ENCODE assay signal across 37 cellular contexts in the genomic region with DNA sequence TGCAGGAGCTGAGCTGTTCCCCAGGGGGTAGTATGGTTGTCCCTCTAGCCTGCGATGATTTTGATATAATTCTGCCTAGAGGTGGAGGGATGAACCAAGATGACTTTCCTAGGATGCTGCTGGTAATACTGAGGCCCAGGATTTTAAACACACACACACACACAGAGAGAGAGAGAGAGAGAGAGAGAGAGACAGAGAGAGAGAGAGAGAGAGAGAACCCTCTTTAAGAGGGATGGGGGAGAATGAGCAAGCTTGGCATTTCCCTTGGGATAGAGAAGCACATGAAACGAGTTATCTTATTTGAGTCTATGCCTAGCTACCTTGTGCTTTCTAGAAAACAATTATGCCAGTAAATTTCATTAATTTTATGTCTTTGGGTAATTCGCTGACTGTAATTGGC.
"Had no signal": no experiment of that assay in that cellular context is flagged by ENCODE, and none has a peak within 500 bp of the region (broad histone marks: within the 10 kb centered on the region; RNA-seq: fewer than 3 reads in every experiment).

No MANE protein-coding gene starts in this region.

- H3K27ac ChIP-seq: adrenal gland, cardiac muscle cell, VCaP had no signal

- H3K27me3 Mint-ChIP-seq: activated naive CD8-positive, alpha-beta T cell treated with anti-CD3 and anti-CD28 coated beads for 36 hours had no signal

- H3K4me1 Mint-ChIP-seq: activated CD4-positive, alpha-beta memory T cell treated with anti-CD3 and anti-CD28 coated beads, Interleukin-2, amount 10 ng/mL, durations not matched to agents 7 days and 5 days; activated CD4-positive, alpha-beta T cell treated with anti-CD3 and anti-CD28 coated beads, Interleukin-2, amount 10 ng/mL, durations not matched to agents 24 days and 14 days; activated T-helper 17 cell treated with anti-CD3 and anti-CD28 coated beads, Interleukin-2, amount 50 U/mL, for 72 hours; central memory CD8-positive, alpha-beta T cell had no signal

- DNase-seq: activated B cell treated with CpG ODN at 0.5 μM for 24 hours; activated CD4-positive, alpha-beta memory T cell treated with anti-CD3 and anti-CD28 coated beads, Interleukin-2, amount 10 ng/mL, durations not matched to agents 7 days and 5 days; activated CD4-positive, alpha-beta T cell treated with anti-CD3 and anti-CD28 coated beads for 4 hours; activated CD4-positive, alpha-beta T cell treated with anti-CD3 and anti-CD28 coated beads, Interleukin-2, amount 10 ng/mL, durations not matched to agents 24 days and 14 days; activated CD4-positive, alpha-beta T cell treated with anti-CD3 and anti-CD28 coated beads, Interleukin-2, amount 50 U/mL, for 1 hour; activated CD4-positive, alpha-beta T cell treated with anti-CD3 and anti-CD28 coated beads, Interleukin-2, amount 50 U/mL, for 48 hours; activated CD4-positive, CD25-positive, alpha-beta regulatory T cell treated with anti-CD3 and anti-CD28 coated beads, Interleukin-2, amount 50 U/mL, for 72 hours; activated CD8-positive, alpha-beta memory T cell treated with anti-CD3 and anti-CD28 coated beads, Interleukin-2, amount 50 U/mL, for 4 hours; activated effector memory CD4-positive, alpha-beta T cell treated with anti-CD3 and anti-CD28 coated beads, Interleukin-2, amount 50 U/mL, for 16 hours; activated gamma-delta T cell treated with Interleukin-2 at 50 U/mL for 16 hours; activated naive CD4-positive, alpha-beta T cell; activated naive CD4-positive, alpha-beta T cell treated with anti-CD3 and anti-CD28 coated beads for 36 hours; activated naive CD4-positive, alpha-beta T cell treated with anti-CD3 and anti-CD28 coated beads, Interleukin-2, amount 50 U/mL, for 16 hours; activated naive CD8-positive, alpha-beta T cell treated with anti-CD3 and anti-CD28 coated beads for 36 hours; activated T-cell treated with anti-CD3 and anti-CD28 coated beads for 4 hours; activated T-cell treated with anti-CD3 and anti-CD28 coated beads, Interleukin-2, amount 50 U/mL, for 1 hour; activated T-cell treated with anti-CD3 and anti-CD28 coated beads, Interleukin-2, amount 50 U/mL, for 4 hours; activated T-cell treated with anti-CD3 and anti-CD28 coated beads, Interleukin-2, amount 50 U/mL, for 72 hours; adrenal gland; amniotic stem cell; aorta; caudate nucleus; cerebellar nuclear complex; T-helper 1 cell; T-helper 2 cell; T-helper 9 cell had no signal

- H3K9me3 ChIP-seq: adrenal gland had no signal

- H3K4me3 Mint-ChIP-seq: activated B cell treated with CpG ODN at 0.5 μM for 24 hours; activated CD4-positive, alpha-beta memory T cell treated with anti-CD3 and anti-CD28 coated beads, Interleukin-2, amount 10 ng/mL, durations not matched to agents 7 days and 5 days; activated CD4-positive, alpha-beta T cell treated with anti-CD3 and anti-CD28 coated beads, Interleukin-2, amount 10 ng/mL, durations not matched to agents 24 days and 14 days; activated naive CD4-positive, alpha-beta T cell treated with anti-CD3 and anti-CD28 coated beads for 36 hours; activated naive CD8-positive, alpha-beta T cell treated with anti-CD3 and anti-CD28 coated beads for 36 hours; activated T-cell treated with anti-CD3 and anti-CD28 coated beads, Interleukin-2, amount 50 U/mL, for 4 hours; activated T-cell treated with anti-CD3 and anti-CD28 coated beads, Interleukin-2, amount 50 U/mL, for 72 hours; activated T-helper 1 cell treated with anti-CD3 and anti-CD28 coated beads, Interleukin-12 subunit alpha, Interleukin-12 subunit beta, Interleukin-2, Interleukin-4 antibody, amounts not matched to agents 30 ng/mL and 10 ng/mL and 1 ng/mL, durations not matched to agents 14 hours and 24 hours and 36 hours; activated T-helper 17 cell treated with anti-CD3 and anti-CD28 coated beads, Interleukin-2, amount 50 U/mL, for 72 hours; brain; central memory CD8-positive, alpha-beta T cell; T-helper 1 cell treated with Interleukin-12 subunit alpha and Interleukin-12 subunit beta and Interleukin-4 antibody, amounts not matched to agents 30 μg/mL and 1 μg/mL, for 36 hours; T-helper 2 cell treated with Interferon-gamma antibody and Interleukin-4, amounts not matched to agents 5 μg/mL and 100 μg/mL, for 36 hours had no signal

- H3K36me3 ChIP-seq: adrenal gland, cardiac muscle cell had no signal

- H3K27ac Mint-ChIP-seq: activated B cell treated with CpG ODN at 0.5 μM for 24 hours; activated CD4-positive, alpha-beta memory T cell treated with anti-CD3 and anti-CD28 coated beads, Interleukin-2, amount 10 ng/mL, durations not matched to agents 7 days and 5 days; activated CD4-positive, alpha-beta T cell treated with anti-CD3 and anti-CD28 coated beads, Interleukin-2, amount 10 ng/mL, durations not matched to agents 24 days and 14 days; activated naive CD4-positive, alpha-beta T cell treated with anti-CD3 and anti-CD28 coated beads for 36 hours; activated naive CD4-positive, alpha-beta T cell treated with anti-CD3 and anti-CD28 coated beads, Interleukin-2, amount 50 U/mL, for 72 hours; activated naive CD8-positive, alpha-beta T cell treated with anti-CD3 and anti-CD28 coated beads for 36 hours; activated T-cell treated with anti-CD3 and anti-CD28 coated beads, Interleukin-2, amount 50 U/mL, for 72 hours; activated T-helper 1 cell treated with anti-CD3 and anti-CD28 coated beads, Interleukin-12 subunit alpha, Interleukin-12 subunit beta, Interleukin-2, Interleukin-4 antibody, amounts not matched to agents 30 ng/mL and 10 ng/mL and 1 ng/mL, durations not matched to agents 14 hours and 24 hours and 36 hours; activated T-helper 17 cell treated with anti-CD3 and anti-CD28 coated beads, Interleukin-2, amount 50 U/mL, for 72 hours; T-helper 1 cell treated with Interleukin-12 subunit alpha and Interleukin-12 subunit beta and Interleukin-4 antibody, amounts not matched to agents 30 μg/mL and 1 μg/mL, for 36 hours; T-helper 2 cell treated with Interferon-gamma antibody and Interleukin-4, amounts not matched to agents 5 μg/mL and 100 μg/mL, for 36 hours had no signal

- H3K36me3 Mint-ChIP-seq: activated naive CD4-positive, alpha-beta T cell treated with anti-CD3 and anti-CD28 coated beads, Interleukin-2, amount 50 U/mL, for 72 hours; activated naive CD8-positive, alpha-beta T cell treated with anti-CD3 and anti-CD28 coated beads for 36 hours; brain had no signal

- H3K9me3 Mint-ChIP-seq: activated B cell treated with CpG ODN at 0.5 μM for 24 hours; activated CD4-positive, alpha-beta memory T cell treated with anti-CD3 and anti-CD28 coated beads, Interleukin-2, amount 10 ng/mL, durations not matched to agents 7 days and 5 days; activated CD4-positive, alpha-beta T cell treated with anti-CD3 and anti-CD28 coated beads, Interleukin-2, amount 10 ng/mL, durations not matched to agents 24 days and 14 days; activated naive CD4-positive, alpha-beta T cell treated with anti-CD3 and anti-CD28 coated beads for 36 hours; activated naive CD8-positive, alpha-beta T cell treated with anti-CD3 and anti-CD28 coated beads for 36 hours; activated T-cell treated with anti-CD3 and anti-CD28 coated beads, Interleukin-2, amount 50 U/mL, for 4 hours; activated T-cell treated with anti-CD3 and anti-CD28 coated beads, Interleukin-2, amount 50 U/mL, for 72 hours; activated T-helper 1 cell treated with anti-CD3 and anti-CD28 coated beads, Interleukin-12 subunit alpha, Interleukin-12 subunit beta, Interleukin-2, Interleukin-4 antibody, amounts not matched to agents 30 ng/mL and 10 ng/mL and 1 ng/mL, durations not matched to agents 14 hours and 24 hours and 36 hours; activated T-helper 17 cell treated with anti-CD3 and anti-CD28 coated beads, Interleukin-2, amount 50 U/mL, for 72 hours; central memory CD8-positive, alpha-beta T cell; T-helper 1 cell treated with Interleukin-12 subunit alpha and Interleukin-12 subunit beta and Interleukin-4 antibody, amounts not matched to agents 30 μg/mL and 1 μg/mL, for 36 hours; T-helper 2 cell treated with Interferon-gamma antibody and Interleukin-4, amounts not matched to agents 5 μg/mL and 100 μg/mL, for 36 hours had no signal

- H3K27me3 ChIP-seq: adrenal gland, cardiac muscle cell had no signal

- H3K4me3 ChIP-seq: adrenal gland, cardiac muscle cell had no signal

- H3K4me1 ChIP-seq: adrenal gland had no signal

- FAIRE-seq: bronchial epithelial cell, TTC549 had no signal

- ATAC-seq: activated naive CD4-positive, alpha-beta T cell treated with anti-CD3 and anti-CD28 coated beads, Interleukin-2, amount 50 U/mL, for 72 hours; activated T-cell treated with anti-CD3 and anti-CD28 coated beads, Interleukin-2, amount 50 U/mL, for 4 hours; activated T-cell treated with anti-CD3 and anti-CD28 coated beads, Interleukin-2, amount 50 U/mL, for 72 hours; activated T-helper 17 cell treated with anti-CD3 and anti-CD28 coated beads, Interleukin-2, amount 50 U/mL, for 72 hours had no signal
